In the genomic region with DNA sequence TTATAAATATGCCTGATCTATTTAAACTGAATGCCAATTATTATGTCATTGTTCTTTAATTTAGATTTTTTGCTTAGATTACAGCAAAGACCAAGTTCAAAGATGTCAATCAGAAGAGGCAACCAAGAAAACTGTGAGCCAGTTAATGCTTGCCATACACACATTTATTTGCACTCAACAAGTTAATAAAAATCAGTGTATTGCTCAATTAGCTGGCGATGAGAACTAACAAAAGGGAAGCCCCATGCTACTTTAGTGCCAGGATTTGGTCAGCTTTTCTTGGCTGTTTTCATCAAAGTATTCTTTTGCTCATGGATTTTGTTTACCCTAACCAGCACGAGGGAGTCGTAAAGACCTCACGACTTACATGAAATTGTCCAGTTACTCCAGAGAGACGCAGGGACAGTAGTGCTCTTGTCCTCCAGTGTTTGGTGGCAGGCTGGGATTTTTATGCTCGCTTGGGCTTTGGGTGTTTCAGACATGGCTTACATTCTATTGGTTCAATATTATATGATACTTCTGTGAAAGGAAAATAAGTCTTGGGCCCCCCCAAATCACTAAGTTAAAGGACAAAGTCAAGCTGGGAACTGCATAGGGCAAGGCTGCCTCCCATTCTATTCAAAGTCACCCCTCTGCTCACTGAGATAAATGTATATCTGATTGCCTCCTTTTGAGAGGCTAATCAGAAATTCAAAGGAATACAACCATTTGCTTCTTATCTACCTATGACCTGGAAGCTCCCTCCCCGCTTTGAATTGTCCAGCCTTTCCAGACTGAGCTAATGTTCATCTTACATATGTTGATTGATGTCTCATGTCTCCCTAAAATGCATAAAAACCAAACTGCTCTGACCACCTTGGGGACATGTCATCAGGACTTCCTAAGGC, we compare ENCODE assay signal across 1 cellular context.
TF ChIP-seq lines count a peak whose summit lies in the region.

No MANE protein-coding gene starts in this region.

TF ChIP-seq in K562, 482 proteins besides CTCF, POLR2A, EP300 and RAD21 (continues in another document):
- TF ChIP-seq ZNF41 (CRISPR knock-in tag; conservative IDR thresholded peaks at IDR 0.05), result no peak
- TF ChIP-seq SAP30 (IDR thresholded peaks at IDR 0.05; ENCODE audit: borderline replicate concordance, insufficient read depth, low read depth, low read length, poor library complexity, severe bottlenecking), result no peak
- TF ChIP-seq ZKSCAN1 (IDR thresholded peaks at IDR 0.05; ENCODE audit: low read depth, low read length), result no peak
- TF ChIP-seq, protein P1, sequence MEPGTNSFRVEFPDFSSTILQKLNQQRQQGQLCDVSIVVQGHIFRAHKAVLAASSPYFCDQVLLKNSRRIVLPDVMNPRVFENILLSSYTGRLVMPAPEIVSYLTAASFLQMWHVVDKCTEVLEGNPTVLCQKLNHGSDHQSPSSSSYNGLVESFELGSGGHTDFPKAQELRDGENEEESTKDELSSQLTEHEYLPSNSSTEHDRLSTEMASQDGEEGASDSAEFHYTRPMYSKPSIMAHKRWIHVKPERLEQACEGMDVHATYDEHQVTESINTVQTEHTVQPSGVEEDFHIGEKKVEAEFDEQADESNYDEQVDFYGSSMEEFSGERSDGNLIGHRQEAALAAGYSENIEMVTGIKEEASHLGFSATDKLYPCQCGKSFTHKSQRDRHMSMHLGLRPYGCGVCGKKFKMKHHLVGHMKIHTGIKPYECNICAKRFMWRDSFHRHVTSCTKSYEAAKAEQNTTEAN (CRISPR knock-in tag; IDR thresholded peaks at IDR 0.05), result no peak
- TF ChIP-seq ZNF224 (CRISPR knock-in tag; IDR thresholded peaks at IDR 0.05), result no peak
- TF ChIP-seq TRIM24 (IDR thresholded peaks at IDR 0.05), result no peak
- TF ChIP-seq SRSF7 (optimal IDR thresholded peaks at IDR 0.05; ENCODE audit: low read depth, low read length), result no peak
- peak; percentile 53; the same call in 1 of the 2 replicates for TF ChIP-seq ZEB2 (IDR thresholded peaks at IDR 0.05)
- TF ChIP-seq, protein P2, sequence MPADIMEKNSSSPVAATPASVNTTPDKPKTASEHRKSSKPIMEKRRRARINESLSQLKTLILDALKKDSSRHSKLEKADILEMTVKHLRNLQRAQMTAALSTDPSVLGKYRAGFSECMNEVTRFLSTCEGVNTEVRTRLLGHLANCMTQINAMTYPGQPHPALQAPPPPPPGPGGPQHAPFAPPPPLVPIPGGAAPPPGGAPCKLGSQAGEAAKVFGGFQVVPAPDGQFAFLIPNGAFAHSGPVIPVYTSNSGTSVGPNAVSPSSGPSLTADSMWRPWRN (IDR thresholded peaks at IDR 0.05; ENCODE audit: low read depth), result no peak
- no peak for TF ChIP-seq IFI16 (CRISPR knock-in tag; IDR thresholded peaks at IDR 0.05)
- TF ChIP-seq ARID1B (IDR thresholded peaks at IDR 0.05), result peak; percentile 67; the same call in 1 of the 2 replicates
- no peak for TF ChIP-seq FOXA3 (CRISPR knock-in tag; conservative IDR thresholded peaks at IDR 0.05 in 1 of 2, IDR thresholded peaks at IDR 0.05 in 1 of 2)
- no peak for TF ChIP-seq BMI1 (IDR thresholded peaks at IDR 0.05; ENCODE audit: low read length)
- no peak for TF ChIP-seq TSC22D4 (tag; IDR thresholded peaks at IDR 0.05)
- TF ChIP-seq RBM17 (IDR thresholded peaks at IDR 0.05; ENCODE audit: borderline replicate concordance, low read depth, low read length), result no peak
- no peak for TF ChIP-seq SRSF1 (IDR thresholded peaks at IDR 0.05; ENCODE audit: low read depth, low read length)
- TF ChIP-seq NCOR1 (IDR thresholded peaks at IDR 0.05), result peak; percentile 34; the same call in 1 of the 2 replicates
- no peak for TF ChIP-seq SUPT5H (IDR thresholded peaks at IDR 0.05)
- no peak for TF ChIP-seq KHSRP (IDR thresholded peaks at IDR 0.05)
- TF ChIP-seq FOXK2 (conservative IDR thresholded peaks at IDR 0.05 in 1 of 2, IDR thresholded peaks at IDR 0.05 in 1 of 2; ENCODE audit: low read depth in 2 of 2), result no peak
- TF ChIP-seq ADNP (tag; IDR thresholded peaks at IDR 0.05), result no peak
- no peak for TF ChIP-seq EP400 (IDR thresholded peaks at IDR 0.05)
- TF ChIP-seq NUFIP1 (IDR thresholded peaks at IDR 0.05; ENCODE audit: partially characterized antibody), result no peak
- TF ChIP-seq KDM2B (CRISPR knock-in tag; IDR thresholded peaks at IDR 0.05), result no peak
- TF ChIP-seq STAG1 (CRISPR knock-in tag; IDR thresholded peaks at IDR 0.05; ENCODE audit: borderline replicate concordance), result no peak
- TF ChIP-seq, protein P3, sequence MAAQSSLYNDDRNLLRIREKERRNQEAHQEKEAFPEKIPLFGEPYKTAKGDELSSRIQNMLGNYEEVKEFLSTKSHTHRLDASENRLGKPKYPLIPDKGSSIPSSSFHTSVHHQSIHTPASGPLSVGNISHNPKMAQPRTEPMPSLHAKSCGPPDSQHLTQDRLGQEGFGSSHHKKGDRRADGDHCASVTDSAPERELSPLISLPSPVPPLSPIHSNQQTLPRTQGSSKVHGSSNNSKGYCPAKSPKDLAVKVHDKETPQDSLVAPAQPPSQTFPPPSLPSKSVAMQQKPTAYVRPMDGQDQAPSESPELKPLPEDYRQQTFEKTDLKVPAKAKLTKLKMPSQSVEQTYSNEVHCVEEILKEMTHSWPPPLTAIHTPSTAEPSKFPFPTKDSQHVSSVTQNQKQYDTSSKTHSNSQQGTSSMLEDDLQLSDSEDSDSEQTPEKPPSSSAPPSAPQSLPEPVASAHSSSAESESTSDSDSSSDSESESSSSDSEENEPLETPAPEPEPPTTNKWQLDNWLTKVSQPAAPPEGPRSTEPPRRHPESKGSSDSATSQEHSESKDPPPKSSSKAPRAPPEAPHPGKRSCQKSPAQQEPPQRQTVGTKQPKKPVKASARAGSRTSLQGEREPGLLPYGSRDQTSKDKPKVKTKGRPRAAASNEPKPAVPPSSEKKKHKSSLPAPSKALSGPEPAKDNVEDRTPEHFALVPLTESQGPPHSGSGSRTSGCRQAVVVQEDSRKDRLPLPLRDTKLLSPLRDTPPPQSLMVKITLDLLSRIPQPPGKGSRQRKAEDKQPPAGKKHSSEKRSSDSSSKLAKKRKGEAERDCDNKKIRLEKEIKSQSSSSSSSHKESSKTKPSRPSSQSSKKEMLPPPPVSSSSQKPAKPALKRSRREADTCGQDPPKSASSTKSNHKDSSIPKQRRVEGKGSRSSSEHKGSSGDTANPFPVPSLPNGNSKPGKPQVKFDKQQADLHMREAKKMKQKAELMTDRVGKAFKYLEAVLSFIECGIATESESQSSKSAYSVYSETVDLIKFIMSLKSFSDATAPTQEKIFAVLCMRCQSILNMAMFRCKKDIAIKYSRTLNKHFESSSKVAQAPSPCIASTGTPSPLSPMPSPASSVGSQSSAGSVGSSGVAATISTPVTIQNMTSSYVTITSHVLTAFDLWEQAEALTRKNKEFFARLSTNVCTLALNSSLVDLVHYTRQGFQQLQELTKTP (IDR thresholded peaks at IDR 0.05; ENCODE audit: low read depth in 1 of 2, partially characterized antibody in 2 of 2), result no peak
- no peak for TF ChIP-seq RBM25 (IDR thresholded peaks at IDR 0.05; ENCODE audit: low read depth, low read length, severe bottlenecking)
- no peak for TF ChIP-seq STAT5A (IDR thresholded peaks at IDR 0.05; ENCODE audit: borderline replicate concordance, low read length)
- TF ChIP-seq, protein P4, sequence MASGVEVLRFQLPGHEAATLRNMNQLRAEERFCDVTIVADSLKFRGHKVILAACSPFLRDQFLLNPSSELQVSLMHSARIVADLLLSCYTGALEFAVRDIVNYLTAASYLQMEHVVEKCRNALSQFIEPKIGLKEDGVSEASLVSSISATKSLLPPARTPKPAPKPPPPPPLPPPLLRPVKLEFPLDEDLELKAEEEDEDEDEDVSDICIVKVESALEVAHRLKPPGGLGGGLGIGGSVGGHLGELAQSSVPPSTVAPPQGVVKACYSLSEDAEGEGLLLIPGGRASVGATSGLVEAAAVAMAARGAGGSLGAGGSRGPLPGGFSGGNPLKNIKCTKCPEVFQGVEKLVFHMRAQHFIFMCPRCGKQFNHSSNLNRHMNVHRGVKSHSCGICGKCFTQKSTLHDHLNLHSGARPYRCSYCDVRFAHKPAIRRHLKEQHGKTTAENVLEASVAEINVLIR (CRISPR knock-in tag; IDR thresholded peaks at IDR 0.05), result no peak
- no peak for TF ChIP-seq ZNF561 (CRISPR knock-in tag; conservative IDR thresholded peaks at IDR 0.05)
- TF ChIP-seq ARHGAP35 (IDR thresholded peaks at IDR 0.05; ENCODE audit: partially characterized antibody), result no peak
- no peak for TF ChIP-seq ATF7 (IDR thresholded peaks at IDR 0.05)
- no peak for TF ChIP-seq GTF2F1 (IDR thresholded peaks at IDR 0.05; ENCODE audit: low read depth, low read length)
- no peak for TF ChIP-seq SMARCC2 (IDR thresholded peaks at IDR 0.05; ENCODE audit: low read depth)
- TF ChIP-seq KLF1 (tag; IDR thresholded peaks at IDR 0.05), result no peak
- no peak for TF ChIP-seq RBM22 (IDR thresholded peaks at IDR 0.05; ENCODE audit: low read depth, low read length, poor library complexity, severe bottlenecking)
- TF ChIP-seq, protein P5, sequence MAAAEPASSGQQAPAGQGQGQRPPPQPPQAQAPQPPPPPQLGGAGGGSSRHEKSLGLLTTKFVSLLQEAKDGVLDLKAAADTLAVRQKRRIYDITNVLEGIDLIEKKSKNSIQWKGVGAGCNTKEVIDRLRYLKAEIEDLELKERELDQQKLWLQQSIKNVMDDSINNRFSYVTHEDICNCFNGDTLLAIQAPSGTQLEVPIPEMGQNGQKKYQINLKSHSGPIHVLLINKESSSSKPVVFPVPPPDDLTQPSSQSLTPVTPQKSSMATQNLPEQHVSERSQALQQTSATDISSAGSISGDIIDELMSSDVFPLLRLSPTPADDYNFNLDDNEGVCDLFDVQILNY (CRISPR knock-in tag; IDR thresholded peaks at IDR 0.05), result no peak
- TF ChIP-seq SMARCA4 (IDR thresholded peaks at IDR 0.05), result 0 out of 2 replicates have a peak, but pooled peaks have one; percentile 26
- no peak for TF ChIP-seq SRSF9 (IDR thresholded peaks at IDR 0.05; ENCODE audit: borderline replicate concordance, low read depth, low read length)
- peak; percentile 37; the same call in 1 of the 2 replicates for TF ChIP-seq TCF3 (CRISPR knock-in tag; IDR thresholded peaks at IDR 0.05)
- TF ChIP-seq, protein P6, sequence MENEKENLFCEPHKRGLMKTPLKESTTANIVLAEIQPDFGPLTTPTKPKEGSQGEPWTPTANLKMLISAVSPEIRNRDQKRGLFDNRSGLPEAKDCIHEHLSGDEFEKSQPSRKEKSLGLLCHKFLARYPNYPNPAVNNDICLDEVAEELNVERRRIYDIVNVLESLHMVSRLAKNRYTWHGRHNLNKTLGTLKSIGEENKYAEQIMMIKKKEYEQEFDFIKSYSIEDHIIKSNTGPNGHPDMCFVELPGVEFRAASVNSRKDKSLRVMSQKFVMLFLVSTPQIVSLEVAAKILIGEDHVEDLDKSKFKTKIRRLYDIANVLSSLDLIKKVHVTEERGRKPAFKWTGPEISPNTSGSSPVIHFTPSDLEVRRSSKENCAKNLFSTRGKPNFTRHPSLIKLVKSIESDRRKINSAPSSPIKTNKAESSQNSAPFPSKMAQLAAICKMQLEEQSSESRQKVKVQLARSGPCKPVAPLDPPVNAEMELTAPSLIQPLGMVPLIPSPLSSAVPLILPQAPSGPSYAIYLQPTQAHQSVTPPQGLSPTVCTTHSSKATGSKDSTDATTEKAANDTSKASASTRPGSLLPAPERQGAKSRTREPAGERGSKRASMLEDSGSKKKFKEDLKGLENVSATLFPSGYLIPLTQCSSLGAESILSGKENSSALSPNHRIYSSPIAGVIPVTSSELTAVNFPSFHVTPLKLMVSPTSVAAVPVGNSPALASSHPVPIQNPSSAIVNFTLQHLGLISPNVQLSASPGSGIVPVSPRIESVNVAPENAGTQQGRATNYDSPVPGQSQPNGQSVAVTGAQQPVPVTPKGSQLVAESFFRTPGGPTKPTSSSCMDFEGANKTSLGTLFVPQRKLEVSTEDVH (IDR thresholded peaks at IDR 0.05; ENCODE audit: low read depth, partially characterized antibody), result no peak
- TF ChIP-seq CTBP1 (IDR thresholded peaks at IDR 0.05; ENCODE audit: borderline replicate concordance), result peak; percentile 36; the same call in 1 of the 2 replicates
- no peak for TF ChIP-seq ZNF324 (CRISPR knock-in tag; IDR thresholded peaks at IDR 0.05)
- peak; percentile 74 for TF ChIP-seq CBFA2T3 (IDR thresholded peaks at IDR 0.05)
- no peak for TF ChIP-seq MIER1 (IDR thresholded peaks at IDR 0.05; ENCODE audit: low read depth)
- no peak for TF ChIP-seq PCBP1 (IDR thresholded peaks at IDR 0.05; ENCODE audit: low read depth, low read length, poor library complexity, severe bottlenecking)
- TF ChIP-seq ZNF316 (IDR thresholded peaks at IDR 0.05), result no peak
- no peak for TF ChIP-seq ZNF143 (CRISPR knock-in tag; IDR thresholded peaks at IDR 0.05)
- TF ChIP-seq ZNF165 (CRISPR knock-in tag; IDR thresholded peaks at IDR 0.05; ENCODE audit: borderline replicate concordance), result no peak
- TF ChIP-seq, protein P7, sequence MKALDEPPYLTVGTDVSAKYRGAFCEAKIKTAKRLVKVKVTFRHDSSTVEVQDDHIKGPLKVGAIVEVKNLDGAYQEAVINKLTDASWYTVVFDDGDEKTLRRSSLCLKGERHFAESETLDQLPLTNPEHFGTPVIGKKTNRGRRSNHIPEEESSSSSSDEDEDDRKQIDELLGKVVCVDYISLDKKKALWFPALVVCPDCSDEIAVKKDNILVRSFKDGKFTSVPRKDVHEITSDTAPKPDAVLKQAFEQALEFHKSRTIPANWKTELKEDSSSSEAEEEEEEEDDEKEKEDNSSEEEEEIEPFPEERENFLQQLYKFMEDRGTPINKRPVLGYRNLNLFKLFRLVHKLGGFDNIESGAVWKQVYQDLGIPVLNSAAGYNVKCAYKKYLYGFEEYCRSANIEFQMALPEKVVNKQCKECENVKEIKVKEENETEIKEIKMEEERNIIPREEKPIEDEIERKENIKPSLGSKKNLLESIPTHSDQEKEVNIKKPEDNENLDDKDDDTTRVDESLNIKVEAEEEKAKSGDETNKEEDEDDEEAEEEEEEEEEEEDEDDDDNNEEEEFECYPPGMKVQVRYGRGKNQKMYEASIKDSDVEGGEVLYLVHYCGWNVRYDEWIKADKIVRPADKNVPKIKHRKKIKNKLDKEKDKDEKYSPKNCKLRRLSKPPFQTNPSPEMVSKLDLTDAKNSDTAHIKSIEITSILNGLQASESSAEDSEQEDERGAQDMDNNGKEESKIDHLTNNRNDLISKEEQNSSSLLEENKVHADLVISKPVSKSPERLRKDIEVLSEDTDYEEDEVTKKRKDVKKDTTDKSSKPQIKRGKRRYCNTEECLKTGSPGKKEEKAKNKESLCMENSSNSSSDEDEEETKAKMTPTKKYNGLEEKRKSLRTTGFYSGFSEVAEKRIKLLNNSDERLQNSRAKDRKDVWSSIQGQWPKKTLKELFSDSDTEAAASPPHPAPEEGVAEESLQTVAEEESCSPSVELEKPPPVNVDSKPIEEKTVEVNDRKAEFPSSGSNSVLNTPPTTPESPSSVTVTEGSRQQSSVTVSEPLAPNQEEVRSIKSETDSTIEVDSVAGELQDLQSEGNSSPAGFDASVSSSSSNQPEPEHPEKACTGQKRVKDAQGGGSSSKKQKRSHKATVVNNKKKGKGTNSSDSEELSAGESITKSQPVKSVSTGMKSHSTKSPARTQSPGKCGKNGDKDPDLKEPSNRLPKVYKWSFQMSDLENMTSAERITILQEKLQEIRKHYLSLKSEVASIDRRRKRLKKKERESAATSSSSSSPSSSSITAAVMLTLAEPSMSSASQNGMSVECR (CRISPR knock-in tag; IDR thresholded peaks at IDR 0.05), result no peak
